In the genomic region with DNA sequence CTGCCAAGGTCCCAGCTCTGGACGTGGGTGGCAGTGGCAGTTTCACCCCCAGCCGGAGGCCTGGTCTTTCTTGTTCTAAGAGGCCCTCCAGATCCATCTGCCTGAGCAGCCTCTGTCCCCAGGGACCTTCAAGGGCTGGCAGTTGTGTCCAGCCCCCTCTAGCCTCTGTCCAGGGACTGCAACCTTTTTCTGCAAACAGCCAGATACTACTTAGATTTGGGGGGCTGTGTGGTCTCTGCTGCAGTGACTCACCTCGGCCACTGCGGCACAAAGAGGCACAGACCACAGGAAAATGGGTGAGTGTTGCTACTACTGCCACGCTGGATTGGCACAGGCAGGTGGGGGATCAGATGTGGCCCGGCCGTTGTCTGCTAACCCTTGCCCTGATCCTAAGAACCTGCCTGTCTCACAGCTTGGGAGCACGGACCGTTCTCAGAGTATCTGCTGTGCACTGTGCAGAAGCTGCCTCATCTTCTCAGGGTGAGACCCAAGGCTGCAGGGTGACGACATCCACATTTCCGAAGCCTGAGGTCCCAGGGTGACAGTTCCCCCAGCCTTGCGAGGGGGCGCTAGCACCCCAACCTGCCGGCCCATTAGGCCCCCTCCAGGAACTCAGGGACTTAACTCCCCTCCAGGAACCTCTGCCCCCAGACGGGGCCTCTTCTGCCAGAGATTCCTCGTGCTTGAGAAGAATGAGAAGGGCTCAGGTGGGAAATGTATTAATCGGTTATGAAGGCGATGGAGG, we compare ENCODE assay signal across 8 cellular contexts. TPM values are rescaled to one million over a fixed set of nuclear protein-coding genes. Genes with fewer than 3 reads are reported as not detected.
A peak's percentile ranks its signal among the peaks of the same experiment; 100 is the strongest.
DNase-seq lines count a peak whose midpoint lies in the region; ATAC-seq and TF ChIP-seq lines count a peak whose summit lies in the region.
"Had no signal": no experiment of that assay in that cellular context is flagged by ENCODE, and none has a peak within 500 bp of the region (broad histone marks: within the 10 kb centered on the region; RNA-seq: fewer than 3 reads in every experiment).

No MANE protein-coding gene starts in this region.

- ATAC-seq in Right ventricle myocardium inferior: no peak

- TF ChIP-seq CTCF in fibroblast of mammary gland (conservative IDR thresholded peaks at IDR 0.05; ENCODE audit: control insufficient read depth, insufficient read depth, low read depth, low read length) (peak; percentile 15), uterus (IDR thresholded peaks at IDR 0.05) (no peak), colonic mucosa (IDR thresholded peaks at IDR 0.05) (no peak)

- TF ChIP-seq POLR2A in uterus (IDR thresholded peaks at IDR 0.05): no peak

- intact Hi-C loops in cardiac septum (cut with DNase I): loop anchor here (5.0 kb wide), 1 partner anchor 34 kb away; no protein-coding TSS in a partner anchor
- intact Hi-C loops in Right ventricle myocardium inferior (cut with DNase I): no loop called here
- intact Hi-C loops in uterus (cut with DNase I; ENCODE audit: low total_unique reads): loop anchor here (5.0 kb wide), 1 partner anchor 34 kb away; no protein-coding TSS in a partner anchor
- intact Hi-C loops in activated CD4-positive, alpha-beta memory T cell treated with anti-CD3 and anti-CD28 coated beads for 36 hours (cut with micrococcal nuclease): loop anchor here (10.0 kb wide), 1 partner anchor 58 kb away; no protein-coding TSS in a partner anchor
- intact Hi-C loops in colonic mucosa (cut with DNase I): loop anchor here (5.0 to 10.0 kb wide), 3 partner anchors 56 to 158 kb away; no protein-coding TSS in a partner anchor

- DNase-seq in cardiac septum (ENCODE audit: low spot score) (peak; percentile 72), Right ventricle myocardium inferior (ENCODE audit: missing footprints) (no peak), fibroblast of mammary gland (ENCODE audit: low read depth) (peak; percentile 32), uterus (no peak), colonic mucosa (no peak)
- no peak for DNase-seq in activated CD4-positive, alpha-beta memory T cell treated with anti-CD3 and anti-CD28 coated beads for 36 hours
- DNase-seq: activated CD4-positive, alpha-beta memory T cell treated with anti-CD3 and anti-CD28 coated beads, Interleukin-2, amount 10 ng/mL, durations not matched to agents 7 days and 5 days; SHP77 had no signal

- H3K36me3 Mint-ChIP-seq in activated CD4-positive, alpha-beta memory T cell treated with anti-CD3 and anti-CD28 coated beads for 36 hours: no peaks in the 10 kb centered on the region

- no peak overlapping the region for H3K4me3 ChIP-seq in fibroblast of mammary gland (ENCODE audit: control insufficient read depth, low read depth, low read length)
- no peak overlapping the region for H3K4me3 ChIP-seq in uterus
- no peak overlapping the region for H3K4me3 ChIP-seq in colonic mucosa

- H3K27ac Mint-ChIP-seq in activated CD4-positive, alpha-beta memory T cell treated with anti-CD3 and anti-CD28 coated beads for 36 hours: no peak overlapping the region
- H3K27ac Mint-ChIP-seq: activated CD4-positive, alpha-beta memory T cell treated with anti-CD3 and anti-CD28 coated beads, Interleukin-2, amount 10 ng/mL, durations not matched to agents 7 days and 5 days had no signal

- peak overlapping the region; percentile 87 to 90 for H3K27ac ChIP-seq in uterus
- no peak overlapping the region for H3K27ac ChIP-seq in colonic mucosa

- H3K9me3 ChIP-seq in uterus (no peaks in the 10 kb centered on the region), colonic mucosa (no peaks in the 10 kb centered on the region)

- H3K4me1 ChIP-seq in uterus (peaks cover 23 to 37% of the 10 kb centered on the region in 2 donors), colonic mucosa (peaks cover 3% of the 10 kb centered on the region)

- POLR2A ChIA-PET in activated CD4-positive, alpha-beta memory T cell treated with anti-CD3 and anti-CD28 coated beads for 36 hours (lab: Charles Lee): no interaction called here

- H3K27me3 Mint-ChIP-seq in activated CD4-positive, alpha-beta memory T cell treated with anti-CD3 and anti-CD28 coated beads for 36 hours: no peaks in the 10 kb centered on the region

- CTCF ChIA-PET in activated CD4-positive, alpha-beta memory T cell treated with anti-CD3 and anti-CD28 coated beads for 36 hours (lab: Charles Lee): interaction anchor here (3.0 to 3.7 kb wide), 3 partner anchors 12 to 162 kb away, joined by 26 to 42 read pairs (median 34); no protein-coding TSS in a partner anchor

- peaks cover 3% of the 10 kb centered on the region for H3K4me1 Mint-ChIP-seq in activated CD4-positive, alpha-beta memory T cell treated with anti-CD3 and anti-CD28 coated beads for 36 hours (ENCODE audit: low read depth)

- no peak overlapping the region for H3K9ac ChIP-seq in colonic mucosa (ENCODE audit: low read depth in 2 of 2, low read length in 2 of 2)

- no peaks in the 10 kb centered on the region for H3K9me3 Mint-ChIP-seq in activated CD4-positive, alpha-beta memory T cell treated with anti-CD3 and anti-CD28 coated beads for 36 hours
- H3K9me3 Mint-ChIP-seq: activated CD4-positive, alpha-beta memory T cell treated with anti-CD3 and anti-CD28 coated beads, Interleukin-2, amount 10 ng/mL, durations not matched to agents 7 days and 5 days had no signal

- no peak overlapping the region for H3K4me3 Mint-ChIP-seq in activated CD4-positive, alpha-beta memory T cell treated with anti-CD3 and anti-CD28 coated beads for 36 hours
- H3K4me3 Mint-ChIP-seq: activated CD4-positive, alpha-beta memory T cell treated with anti-CD3 and anti-CD28 coated beads, Interleukin-2, amount 10 ng/mL, durations not matched to agents 7 days and 5 days had no signal

- H3K36me3 ChIP-seq in uterus (no peaks in the 10 kb centered on the region), colonic mucosa (no peaks in the 10 kb centered on the region)

- H3K27me3 ChIP-seq in uterus: no peaks in the 10 kb centered on the region
- no peaks in the 10 kb centered on the region for H3K27me3 ChIP-seq in colonic mucosa

RNA-seq across cellular contexts. Expression of a gene that starts 27.6 kb away (rescaled TPM):
- total RNA-seq in cardiac septum: 666 TPM
- total RNA-seq in Right ventricle myocardium inferior: 375 TPM
- total RNA-seq in uterus: 100 to 1,000 TPM; 174 to 250 (median 197) TPM
- total RNA-seq in activated CD4-positive, alpha-beta memory T cell treated with anti-CD3 and anti-CD28 coated beads for 36 hours: 1 to 10 TPM; 7.5 to 8.0 TPM
- 10 to 100 TPM; 20.3 to 39.3 TPM for total RNA-seq in colonic mucosa

RNA-seq across cellular contexts. Expression of a gene that starts 39.6 kb away (rescaled TPM):
- 1.9 TPM for total RNA-seq in cardiac septum
- total RNA-seq in Right ventricle myocardium inferior: 6.1 TPM
- 10 to 100 TPM in 1 of 4 donors, 1 to 10 TPM in 3; 1.5 to 11.8 (median 3.2) TPM for total RNA-seq in uterus
- 1 to 10 TPM; 1.1 to 2.3 TPM for total RNA-seq in activated CD4-positive, alpha-beta memory T cell treated with anti-CD3 and anti-CD28 coated beads for 36 hours
- total RNA-seq in colonic mucosa: 100 to 1,000 TPM; 311 to 465 TPM

RNA-seq across cellular contexts. Expression of a gene that starts 43.2 kb away (rescaled TPM):
- 60.7 TPM for total RNA-seq in cardiac septum
- total RNA-seq in Right ventricle myocardium inferior: 62.8 TPM
- 10 to 100 TPM in 3 of 4 donors, 1 to 10 TPM in 1; 5.9 to 40.8 (median 21.2) TPM for total RNA-seq in uterus
- 10 to 100 TPM; 53.4 to 56.6 TPM for total RNA-seq in activated CD4-positive, alpha-beta memory T cell treated with anti-CD3 and anti-CD28 coated beads for 36 hours
- total RNA-seq in colonic mucosa: 10 to 100 TPM; 38.6 to 41.6 TPM

RNA-seq across cellular contexts. Expression of a gene that starts 43.5 kb away (rescaled TPM):
- total RNA-seq in cardiac septum: 21.4 TPM
- 17.3 TPM for total RNA-seq in Right ventricle myocardium inferior
- 10 to 100 TPM; 13.8 to 32.5 (median 21.6) TPM for total RNA-seq in uterus
- total RNA-seq in activated CD4-positive, alpha-beta memory T cell treated with anti-CD3 and anti-CD28 coated beads for 36 hours: 10 to 100 TPM; 29.1 to 29.2 TPM
- 10 to 100 TPM; 21.7 to 29.7 TPM for total RNA-seq in colonic mucosa

RNA-seq across cellular contexts. Expression of a gene that starts 53.9 kb away (rescaled TPM):
- 98.0 TPM for total RNA-seq in cardiac septum
- 74.0 TPM for total RNA-seq in Right ventricle myocardium inferior
- total RNA-seq in uterus: 100 to 1,000 TPM; 127 to 753 (median 167) TPM
- total RNA-seq in activated CD4-positive, alpha-beta memory T cell treated with anti-CD3 and anti-CD28 coated beads for 36 hours: 100 to 1,000 TPM; 299 TPM
- 100 to 1,000 TPM; 163 to 300 TPM for total RNA-seq in colonic mucosa

Comparison
In these comparisons a context has a peak if more than half of its experiments do, and no peak if none do; other contexts are left out.
1. DNase-seq: peak in cardiac septum (single experiment) and fibroblast of mammary gland (single experiment); none in Right ventricle myocardium inferior (single experiment), uterus (0 of 2), activated CD4-positive, alpha-beta memory T cell treated with anti-CD3 and anti-CD28 coated beads for 36 hours (single experiment) and colonic mucosa (single experiment).
2. RNA of a gene that starts 39.6 kb away (total RNA-seq): 311 to 465 TPM in colonic mucosa; 6.1 TPM in Right ventricle myocardium inferior (single experiment), 1.5 to 11.8 TPM in uterus, 1.1 to 2.3 TPM in activated CD4-positive, alpha-beta memory T cell treated with anti-CD3 and anti-CD28 coated beads for 36 hours and 1.9 TPM in cardiac septum (single experiment); every median in the first group is over 10 times any median in the second.